In the genomic region with DNA sequence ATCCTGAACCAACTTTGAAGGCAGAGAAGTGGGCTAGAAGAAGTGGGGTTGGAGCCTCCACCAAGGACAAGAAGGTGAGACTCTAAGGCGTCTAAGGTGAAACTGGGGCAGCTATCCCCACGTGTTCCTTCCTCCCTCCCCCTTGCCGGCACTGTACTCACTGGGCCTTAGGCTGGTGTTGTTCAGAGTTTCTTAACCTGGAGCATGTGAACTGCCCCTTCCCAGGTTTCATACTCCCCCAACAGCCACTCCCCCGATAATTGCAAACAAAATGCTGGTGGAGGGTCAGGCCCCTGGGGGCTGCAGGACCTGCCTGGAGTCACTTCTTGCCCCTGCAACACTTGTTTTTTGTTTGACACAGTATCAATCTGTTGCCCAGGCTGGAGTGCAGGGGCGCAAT, we compare ENCODE assay signal across 22 cellular contexts.
"Had no signal": no experiment of that assay in that cellular context is flagged by ENCODE, and none has a peak within 500 bp of the region (broad histone marks: within the 10 kb centered on the region; RNA-seq: fewer than 3 reads in every experiment).

No MANE protein-coding gene starts in this region.

- ATAC-seq: activated CD4-positive, CD25-positive, alpha-beta regulatory T cell treated with anti-CD3 and anti-CD28 coated beads, Interleukin-2, amount 50 U/mL, for 24 hours; activated naive CD8-positive, alpha-beta T cell treated with anti-CD3 and anti-CD28 coated beads, Interleukin-2, amount 50 U/mL, for 24 hours; activated T-helper 17 cell treated with anti-CD3 and anti-CD28 coated beads, Interleukin-2, amount 50 U/mL, for 72 hours; gastrocnemius medialis; natural killer cell; stimulated activated effector memory CD8-positive, alpha-beta T cell treated with anti-CD3 and anti-CD28 coated beads, Interleukin-12 subunit alpha, Interleukin-12 subunit beta, amount 100 ng/mL, for 72 hours; T-cell had no signal

- H3K36me3 ChIP-seq: gastrocnemius medialis, left lung, sigmoid colon, thoracic aorta, uterus had no signal

- FAIRE-seq: keratinocyte had no signal

- H3K27me3 ChIP-seq: gastrocnemius medialis, left lung, uterus had no signal

- H3K9me3 ChIP-seq: gastrocnemius medialis, left lung, sigmoid colon, thoracic aorta, uterus had no signal

- H3K4me3 ChIP-seq: dorsolateral prefrontal cortex, gastrocnemius medialis, left lung, sigmoid colon, thoracic aorta, uterus had no signal

- H3K27ac ChIP-seq: gastrocnemius medialis, thoracic aorta had no signal

- DNase-seq: activated CD4-positive, alpha-beta T cell treated with anti-CD3 and anti-CD28 coated beads, Interleukin-2, amount 50 U/mL, for 1 hour; activated naive CD4-positive, alpha-beta T cell treated with anti-CD3 and anti-CD28 coated beads for 36 hours; activated naive CD8-positive, alpha-beta T cell treated with anti-CD3 and anti-CD28 coated beads, Interleukin-2, amount 50 U/mL, for 24 hours; aorta; dorsolateral prefrontal cortex; erythroblast; gastrocnemius medialis; left lung; mammary epithelial cell; natural killer cell; occipital lobe; sigmoid colon; stimulated activated CD4-positive, alpha-beta T cell treated with anti-CD3 and anti-CD28 coated beads, Interleukin-12 subunit alpha, Interleukin-12 subunit beta, amount 100 ng/mL, for 4 hours; stimulated activated CD4-positive, alpha-beta T cell treated with anti-CD3 and anti-CD28 coated beads, Interleukin-2, amount 100 ng/mL, for 24 hours; T-cell; T-helper 9 cell; uterus had no signal
